Comparison of ENCODE assay signal across 8 cellular contexts in genomic region chr3:4466783-4467521, GRCh38. TPM values are rescaled to one million over a fixed set of nuclear protein-coding genes. Genes with fewer than 3 reads are reported as not detected.
A peak's percentile ranks its signal among the peaks of the same experiment; 100 is the strongest.
DNase-seq lines count a peak whose midpoint lies in the region; ATAC-seq and TF ChIP-seq lines count a peak whose summit lies in the region.

SUMF1 (minus strand) TSS chr3:4467269; CDS start chr3:4467245, 24 bp downstream.

- H3K4me1 ChIP-seq in gastroesophageal sphincter (peaks cover 0 to 25% (median 0%) of the 10 kb centered on the region in 3 donors), neutrophil (ENCODE audit: control insufficient read depth in 1 of 2, insufficient read depth in 1 of 2, low read depth in 1 of 2, low read length in 1 of 2) (peaks cover 32 to 35% of the 10 kb centered on the region in 2 experiments), subcutaneous abdominal adipose tissue (ENCODE audit: control insufficient read depth in 5 of 5, insufficient read depth in 5 of 5, low read length in 5 of 5) (peaks cover 0 to 20% (median 13%) of the 10 kb centered on the region in 5 donors)

- peak; percentile 54 to 58 for TF ChIP-seq POLR2A in gastroesophageal sphincter (IDR thresholded peaks at IDR 0.05)

- peak within 1 kb of the TSS; percentile 90 for H3K27ac Mint-ChIP-seq in activated naive CD4-positive, alpha-beta T cell treated with anti-CD3 and anti-CD28 coated beads, Interleukin-2, amount 10 ng/mL, durations not matched to agents 7 days and 5 days

- H3K9me3 ChIP-seq in gastroesophageal sphincter (no peaks in the 10 kb centered on the region), neutrophil (no peaks in the 10 kb centered on the region), subcutaneous abdominal adipose tissue (ENCODE audit: control insufficient read depth in 5 of 5, low read length in 5 of 5) (no peaks in the 10 kb centered on the region)

- peaks cover 22% of the 10 kb centered on the region for H3K4me1 Mint-ChIP-seq in activated naive CD4-positive, alpha-beta T cell treated with anti-CD3 and anti-CD28 coated beads, Interleukin-2, amount 10 ng/mL, durations not matched to agents 7 days and 5 days

- no peaks in the 10 kb centered on the region for H3K9me3 Mint-ChIP-seq in activated naive CD4-positive, alpha-beta T cell treated with anti-CD3 and anti-CD28 coated beads, Interleukin-2, amount 10 ng/mL, durations not matched to agents 7 days and 5 days

- H3K4me3 ChIP-seq in gastroesophageal sphincter, result peak within 1 kb of the TSS; percentile 63 to 93
- peak within 1 kb of the TSS; percentile 97 to 100 for H3K4me3 ChIP-seq in neutrophil (ENCODE audit: low read depth in 1 of 2, low read length in 1 of 2)
- H3K4me3 ChIP-seq in subcutaneous abdominal adipose tissue (ENCODE audit: low read depth in 1 of 5, low read length in 5 of 5), result peak within 1 kb of the TSS; percentile 86 to 98 (median 90)

- H3K27me3 Mint-ChIP-seq in activated naive CD4-positive, alpha-beta T cell treated with anti-CD3 and anti-CD28 coated beads, Interleukin-2, amount 10 ng/mL, durations not matched to agents 7 days and 5 days, result peaks cover 12% of the 10 kb centered on the region

- no peak for TF ChIP-seq CTCF in gastroesophageal sphincter (IDR thresholded peaks at IDR 0.05)
- no peak for TF ChIP-seq CTCF in neutrophil (IDR thresholded peaks at IDR 0.05)

- peak within 1 kb of the TSS; percentile 92 for H3K4me3 Mint-ChIP-seq in activated naive CD4-positive, alpha-beta T cell treated with anti-CD3 and anti-CD28 coated beads, Interleukin-2, amount 10 ng/mL, durations not matched to agents 7 days and 5 days

- peak; percentile 71 for DNase-seq in EL
- DNase-seq in KBM-7, result peak; percentile 79
- peak; percentile 77 for DNase-seq in SK-MEL-5 (ENCODE audit: low read depth, low spot score)
- DNase-seq in activated naive CD4-positive, alpha-beta T cell treated with anti-CD3 and anti-CD28 coated beads, Interleukin-2, amount 10 ng/mL, durations not matched to agents 7 days and 5 days, result peak; percentile 85

- CTCF ChIA-PET in activated naive CD4-positive, alpha-beta T cell treated with anti-CD3 and anti-CD28 coated beads, Interleukin-2, amount 10 ng/mL, durations not matched to agents 7 days and 5 days (lab: Charles Lee), result interaction anchor here (0.6 to 1.3 kb wide), 2 partner anchors 84 to 116 kb away, joined by 5 to 6 read pairs; no protein-coding TSS in a partner anchor

- TF ChIP-seq EP300 in gastroesophageal sphincter (IDR thresholded peaks at IDR 0.05), result no peak

- WGBS in gastroesophageal sphincter (ENCODE audit: low coverage in 1 of 2), 2 donors, result 0 to 3% methylated on average over 7 to 8 of the region's 47 CpGs

- peak within 1 kb of the TSS; percentile 89 to 95 (median 92) for H3K9ac ChIP-seq in subcutaneous abdominal adipose tissue (ENCODE audit: low read length in 5 of 5)

- peak within 1 kb of the TSS; percentile 39 to 89 (median 84) for H3K27ac ChIP-seq in gastroesophageal sphincter
- H3K27ac ChIP-seq in neutrophil, result peak within 1 kb of the TSS; percentile 94
- H3K27ac ChIP-seq in subcutaneous abdominal adipose tissue (ENCODE audit: low read depth, low read length), result peak within 1 kb of the TSS; percentile 80

- in situ Hi-C loops in KBM-7 (cut with MboI; ENCODE audit: low pct_unique_long_range_greater_than_20kb, low sequenced_read_pairs), result no loop called here
- in situ Hi-C loops in SK-MEL-5 (cut with HindIII; ENCODE audit: low pct_unique_long_range_greater_than_20kb, low sequenced_read_pairs), result no loop called here

- ATAC-seq in GM21717 (IDR thresholded peaks at IDR 0.05; ENCODE audit: unreplicated experiment) (peak; percentile 100), gastroesophageal sphincter (peak; percentile 94)

- H3K36me3 ChIP-seq in gastroesophageal sphincter (no peaks in the 10 kb centered on the region), neutrophil (no peaks in the 10 kb centered on the region), subcutaneous abdominal adipose tissue (ENCODE audit: control insufficient read depth in 5 of 5, insufficient read depth in 5 of 5, low read length in 5 of 5) (no peaks in the 10 kb centered on the region)

- H3K27me3 ChIP-seq in gastroesophageal sphincter, result no peaks in the 10 kb centered on the region
- no peaks in the 10 kb centered on the region for H3K27me3 ChIP-seq in neutrophil
- no peaks in the 10 kb centered on the region for H3K27me3 ChIP-seq in subcutaneous abdominal adipose tissue (ENCODE audit: control insufficient read depth in 5 of 5, insufficient read depth in 4 of 5, low read length in 5 of 5)

- H3K36me3 Mint-ChIP-seq in activated naive CD4-positive, alpha-beta T cell treated with anti-CD3 and anti-CD28 coated beads, Interleukin-2, amount 10 ng/mL, durations not matched to agents 7 days and 5 days, result no peaks in the 10 kb centered on the region

RNA-seq across cellular contexts. Expression of gene SUMF1, which starts in this region (rescaled TPM):
- 70.5 and 78.2 TPM in 2 replicates for total RNA-seq in SK-MEL-5 (2014; rRNA removed; shearing (Covaris generic))
- polyA plus RNA-seq in SK-MEL-5 (2015; cell fraction: cytosol; rRNA removed), result 105 and 106 TPM in 2 replicates
- polyA plus RNA-seq in SK-MEL-5 (2015; cell fraction: nucleus; rRNA removed), result 11.5 and 16.2 TPM in 2 replicates
- total RNA-seq in gastroesophageal sphincter, result 10 to 100 TPM; 39.6 to 51.3 (median 47.0) TPM

Comparison
In these comparisons a context has a peak if more than half of its experiments do, and no peak if none do; other contexts are left out.
1. Peak in every context shown above with its lines: DNase-seq, ATAC-seq, H3K4me3 ChIP-seq and H3K27ac ChIP-seq.